In genomic region chr1:43558346-43558841, GRCh38 we compare ENCODE assay signal across 9 cellular contexts. TPM values are rescaled to one million over a fixed set of nuclear protein-coding genes. Genes with fewer than 3 reads are reported as not detected.
A peak's percentile ranks its signal among the peaks of the same experiment; 100 is the strongest.
DNase-seq lines count a peak whose midpoint lies in the region; ATAC-seq, FAIRE-seq and TF ChIP-seq lines count a peak whose summit lies in the region.
"Had no signal": no experiment of that assay in that cellular context is flagged by ENCODE, and none has a peak within 500 bp of the region (broad histone marks: within the 10 kb centered on the region; RNA-seq: fewer than 3 reads in every experiment).

No MANE protein-coding gene starts in this region.

- no peak for FAIRE-seq in frontal cortex (lab: Jason Lieb, UNC)

- no peak for TF ChIP-seq EP300 in upper lobe of left lung (IDR thresholded peaks at IDR 0.05)

- ATAC-seq in upper lobe of left lung (ENCODE audit: low FRiP score in 2 of 2), result peak; percentile 41 to 55

- H3K9me3 ChIP-seq in duodenal mucosa (ENCODE audit: control insufficient read depth in 1 of 2, low read length in 2 of 2) (no peaks in the 10 kb centered on the region), mesodermal cell (ENCODE audit: control insufficient read depth, low read length) (no peaks in the 10 kb centered on the region), upper lobe of left lung (no peaks in the 10 kb centered on the region)

- peak; percentile 67 for DNase-seq in NCI-H2029 treated with DMSO at 0.1 percent for 48 hours (lab: John Stamatoyannopoulos, UW)
- peak; percentile 77 to 79 for DNase-seq in upper lobe of left lung
- no peak for DNase-seq in frontal cortex (ENCODE audit: low spot score in 2 of 2)
- no peak for DNase-seq in HPDE6-E6E7 (ENCODE audit: extremely low spot score)
- DNase-seq in RKO (ENCODE audit: low spot score), result no peak
- DNase-seq: activated gamma-delta T cell, MM.1S had no signal

- TF ChIP-seq POLR2A in upper lobe of left lung (IDR thresholded peaks at IDR 0.05), result no peak

- H3K4me3 ChIP-seq in duodenal mucosa (ENCODE audit: low read depth in 1 of 2, low read length in 2 of 2) (peak overlapping the region; percentile 31 to 43), mesodermal cell (ENCODE audit: extremely low read depth, insufficient read depth, low read length, poor library complexity, severe bottlenecking) (no peak overlapping the region), upper lobe of left lung (no peak overlapping the region)

- H3K4me1 ChIP-seq in duodenal mucosa (ENCODE audit: control insufficient read depth in 1 of 2, insufficient read depth in 2 of 2, low read length in 2 of 2) (peaks cover 33 to 36% of the 10 kb centered on the region in 2 donors), mesodermal cell (ENCODE audit: control insufficient read depth, insufficient read depth, low read length, poor library complexity, severe bottlenecking) (peaks cover 17% of the 10 kb centered on the region), upper lobe of left lung (peaks cover 4 to 37% (median 14%) of the 10 kb centered on the region in 4 donors)

- H3K36me3 ChIP-seq in duodenal mucosa (ENCODE audit: control insufficient read depth in 1 of 2, insufficient read depth in 2 of 2, low read length in 2 of 2) (peaks cover 15 to 55% of the 10 kb centered on the region in 2 donors), mesodermal cell (ENCODE audit: control insufficient read depth, insufficient read depth, low read length) (peaks cover 57% of the 10 kb centered on the region), upper lobe of left lung (peaks cover 0 to 14% (median 0%) of the 10 kb centered on the region in 4 donors)

- peak overlapping the region; percentile 86 for H3K27ac ChIP-seq in duodenal mucosa (ENCODE audit: low read depth, low read length)
- peak overlapping the region; percentile 73 for H3K27ac ChIP-seq in mesodermal cell (ENCODE audit: low read depth, low read length, severe bottlenecking)
- peak overlapping the region; percentile 28 to 74 (median 55) for H3K27ac ChIP-seq in upper lobe of left lung

- H3K9ac ChIP-seq in duodenal mucosa (ENCODE audit: low read depth in 1 of 2, low read length in 2 of 2), result peak overlapping the region; percentile 43 to 53

- no peak for TF ChIP-seq CTCF in upper lobe of left lung (IDR thresholded peaks at IDR 0.05)

- H3K27me3 ChIP-seq in duodenal mucosa (ENCODE audit: control insufficient read depth in 1 of 2, insufficient read depth in 2 of 2, low read length in 2 of 2) (peaks cover 0 to 3% of the 10 kb centered on the region in 2 donors), upper lobe of left lung (no peaks in the 10 kb centered on the region)

- WGBS in mesodermal cell (ENCODE audit: insufficient coverage in 2 of 2), 2 experiments, result 4 to 9% methylated on average over 8 to 9 of the region's 21 CpGs
- WGBS in upper lobe of left lung, 2 donors, result 54% methylated on average over 21 of the region's 21 CpGs; no CpG with 5 or more reads in 1 of the 2 donors

RNA-seq across cellular contexts. Expression of gene PTPRF, which starts 27.7 kb away (rescaled TPM):
- polyA plus RNA-seq in mesodermal cell (2013, experiment 1 of 2), result 125 TPM
- polyA plus RNA-seq in mesodermal cell (2013, experiment 2 of 2), result 107 TPM
- total RNA-seq in upper lobe of left lung (100 to 1,000 TPM; 133 to 201 (median 171) TPM), frontal cortex (39.1 TPM)

Comparison
In these comparisons a context has a peak if more than half of its experiments do, and no peak if none do; other contexts are left out.
1. DNase-seq: peak in NCI-H2029 treated with DMSO at 0.1 percent for 48 hours (single experiment) and upper lobe of left lung (2 of 2); none in frontal cortex (0 of 2), HPDE6-E6E7 (single experiment) and RKO (single experiment).
2. H3K4me3 ChIP-seq: peak in duodenal mucosa (2 of 2); none in mesodermal cell (single experiment) and upper lobe of left lung (0 of 4).
3. Peak in every context shown above with its lines, with median percentiles within 50 percentile points of each other: H3K27ac ChIP-seq.